In the genomic region with DNA sequence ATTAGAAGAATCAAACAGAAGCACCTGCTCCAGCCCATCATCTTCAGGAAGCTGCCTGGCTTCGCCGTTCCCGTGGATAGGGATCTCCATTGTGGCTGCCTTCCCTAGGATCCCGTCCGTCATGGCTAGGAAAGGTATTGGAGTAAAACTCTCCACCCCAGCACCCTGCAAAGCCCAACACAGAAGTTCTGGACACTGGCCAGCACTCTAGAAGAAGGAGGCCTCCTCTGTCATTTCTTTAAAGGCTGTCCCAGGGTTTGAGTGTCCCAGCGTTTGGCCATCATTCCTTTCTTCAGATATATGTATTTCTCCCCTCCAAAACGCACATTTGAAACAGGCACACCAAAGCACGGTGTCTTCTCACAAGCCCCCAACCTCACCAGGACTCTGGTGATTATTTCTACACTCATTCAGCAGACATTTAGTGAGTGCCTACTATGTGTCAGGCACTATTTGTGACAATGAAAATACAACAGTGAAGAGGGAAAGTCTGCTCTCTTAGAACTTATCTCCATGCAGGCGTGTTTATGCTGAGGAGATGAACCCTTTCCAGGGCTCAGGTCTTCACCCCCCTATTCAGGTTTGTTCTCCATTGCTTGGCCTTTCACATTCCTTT, we compare ENCODE assay signal across 1 cellular context.
TF ChIP-seq lines count a peak whose summit lies in the region.

No MANE protein-coding gene starts in this region.

TF ChIP-seq in HCT116, 20 proteins besides CTCF, POLR2A, EP300 and RAD21:
- TF ChIP-seq JUND (IDR thresholded peaks at IDR 0.05) (no peak), FOSL1 (IDR thresholded peaks at IDR 0.05; ENCODE audit: low read depth) (no peak), YY1 (IDR thresholded peaks at IDR 0.05; ENCODE audit: extremely low read depth, insufficient replicate concordance, low read depth, low read length) (no peak), EZH2 (IDR thresholded peaks at IDR 0.05) (no peak), SP1 (IDR thresholded peaks at IDR 0.05; ENCODE audit: low read depth) (no peak), CEBPB (IDR thresholded peaks at IDR 0.05; ENCODE audit: low read depth) (no peak), POLR2AphosphoS5 (IDR thresholded peaks at IDR 0.05; ENCODE audit: low read depth, low read length) (no peak), ELF1 (IDR thresholded peaks at IDR 0.05; ENCODE audit: borderline replicate concordance, low read depth) (no peak), ZNF274 (IDR thresholded peaks at IDR 0.05; ENCODE audit: low read depth, low read length) (no peak), ZFX (IDR thresholded peaks at IDR 0.05) (no peak), CBX3 (IDR thresholded peaks at IDR 0.05; ENCODE audit: low read depth) (no peak), SIN3A (IDR thresholded peaks at IDR 0.05; ENCODE audit: low read depth) (no peak), EZH2phosphoT487 (IDR thresholded peaks at IDR 0.05; ENCODE audit: borderline replicate concordance) (no peak), EGR1 (IDR thresholded peaks at IDR 0.05; ENCODE audit: low read depth) (no peak), TCF7L2 (IDR thresholded peaks at IDR 0.05; ENCODE audit: borderline replicate concordance, extremely low read depth, insufficient read depth, insufficient read length) (no peak), SRF (IDR thresholded peaks at IDR 0.05; ENCODE audit: low read depth) (no peak)
- TF ChIP-seq, protein P1, sequence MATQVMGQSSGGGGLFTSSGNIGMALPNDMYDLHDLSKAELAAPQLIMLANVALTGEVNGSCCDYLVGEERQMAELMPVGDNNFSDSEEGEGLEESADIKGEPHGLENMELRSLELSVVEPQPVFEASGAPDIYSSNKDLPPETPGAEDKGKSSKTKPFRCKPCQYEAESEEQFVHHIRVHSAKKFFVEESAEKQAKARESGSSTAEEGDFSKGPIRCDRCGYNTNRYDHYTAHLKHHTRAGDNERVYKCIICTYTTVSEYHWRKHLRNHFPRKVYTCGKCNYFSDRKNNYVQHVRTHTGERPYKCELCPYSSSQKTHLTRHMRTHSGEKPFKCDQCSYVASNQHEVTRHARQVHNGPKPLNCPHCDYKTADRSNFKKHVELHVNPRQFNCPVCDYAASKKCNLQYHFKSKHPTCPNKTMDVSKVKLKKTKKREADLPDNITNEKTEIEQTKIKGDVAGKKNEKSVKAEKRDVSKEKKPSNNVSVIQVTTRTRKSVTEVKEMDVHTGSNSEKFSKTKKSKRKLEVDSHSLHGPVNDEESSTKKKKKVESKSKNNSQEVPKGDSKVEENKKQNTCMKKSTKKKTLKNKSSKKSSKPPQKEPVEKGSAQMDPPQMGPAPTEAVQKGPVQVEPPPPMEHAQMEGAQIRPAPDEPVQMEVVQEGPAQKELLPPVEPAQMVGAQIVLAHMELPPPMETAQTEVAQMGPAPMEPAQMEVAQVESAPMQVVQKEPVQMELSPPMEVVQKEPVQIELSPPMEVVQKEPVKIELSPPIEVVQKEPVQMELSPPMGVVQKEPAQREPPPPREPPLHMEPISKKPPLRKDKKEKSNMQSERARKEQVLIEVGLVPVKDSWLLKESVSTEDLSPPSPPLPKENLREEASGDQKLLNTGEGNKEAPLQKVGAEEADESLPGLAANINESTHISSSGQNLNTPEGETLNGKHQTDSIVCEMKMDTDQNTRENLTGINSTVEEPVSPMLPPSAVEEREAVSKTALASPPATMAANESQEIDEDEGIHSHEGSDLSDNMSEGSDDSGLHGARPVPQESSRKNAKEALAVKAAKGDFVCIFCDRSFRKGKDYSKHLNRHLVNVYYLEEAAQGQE (IDR thresholded peaks at IDR 0.05; ENCODE audit: low read depth) = no peak
- TF ChIP-seq, protein P2, sequence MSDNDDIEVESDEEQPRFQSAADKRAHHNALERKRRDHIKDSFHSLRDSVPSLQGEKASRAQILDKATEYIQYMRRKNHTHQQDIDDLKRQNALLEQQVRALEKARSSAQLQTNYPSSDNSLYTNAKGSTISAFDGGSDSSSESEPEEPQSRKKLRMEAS (IDR thresholded peaks at IDR 0.05) = no peak
- TF ChIP-seq, protein P3, sequence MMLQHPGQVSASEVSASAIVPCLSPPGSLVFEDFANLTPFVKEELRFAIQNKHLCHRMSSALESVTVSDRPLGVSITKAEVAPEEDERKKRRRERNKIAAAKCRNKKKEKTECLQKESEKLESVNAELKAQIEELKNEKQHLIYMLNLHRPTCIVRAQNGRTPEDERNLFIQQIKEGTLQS (IDR thresholded peaks at IDR 0.05) = no peak
- TF ChIP-seq, protein P4, sequence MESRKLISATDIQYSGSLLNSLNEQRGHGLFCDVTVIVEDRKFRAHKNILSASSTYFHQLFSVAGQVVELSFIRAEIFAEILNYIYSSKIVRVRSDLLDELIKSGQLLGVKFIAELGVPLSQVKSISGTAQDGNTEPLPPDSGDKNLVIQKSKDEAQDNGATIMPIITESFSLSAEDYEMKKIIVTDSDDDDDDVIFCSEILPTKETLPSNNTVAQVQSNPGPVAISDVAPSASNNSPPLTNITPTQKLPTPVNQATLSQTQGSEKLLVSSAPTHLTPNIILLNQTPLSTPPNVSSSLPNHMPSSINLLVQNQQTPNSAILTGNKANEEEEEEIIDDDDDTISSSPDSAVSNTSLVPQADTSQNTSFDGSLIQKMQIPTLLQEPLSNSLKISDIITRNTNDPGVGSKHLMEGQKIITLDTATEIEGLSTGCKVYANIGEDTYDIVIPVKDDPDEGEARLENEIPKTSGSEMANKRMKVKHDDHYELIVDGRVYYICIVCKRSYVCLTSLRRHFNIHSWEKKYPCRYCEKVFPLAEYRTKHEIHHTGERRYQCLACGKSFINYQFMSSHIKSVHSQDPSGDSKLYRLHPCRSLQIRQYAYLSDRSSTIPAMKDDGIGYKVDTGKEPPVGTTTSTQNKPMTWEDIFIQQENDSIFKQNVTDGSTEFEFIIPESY (IDR thresholded peaks at IDR 0.05; ENCODE audit: extremely low read depth, insufficient replicate concordance, low read length) = no peak
